8 cellular contexts compared by ENCODE assay signal in the genomic region with DNA sequence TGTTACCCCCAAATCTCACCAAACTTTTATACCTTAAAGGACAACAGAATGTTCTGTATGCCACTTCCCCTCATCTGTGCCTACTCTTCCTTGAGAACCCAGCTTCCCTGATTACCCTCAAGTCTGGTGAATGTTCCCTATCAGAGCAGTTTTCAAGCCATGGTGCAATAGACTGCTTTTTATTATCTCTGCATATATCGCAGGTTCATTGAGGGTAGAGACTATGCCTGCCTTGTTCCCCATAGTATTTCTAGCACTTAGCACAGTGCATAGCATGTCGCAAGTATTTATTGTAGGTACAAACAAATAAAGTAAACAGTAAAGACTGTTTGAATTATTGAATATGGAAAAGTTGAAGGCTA.
DNase-seq lines count a peak whose midpoint lies in the region; ATAC-seq, FAIRE-seq and TF ChIP-seq lines count a peak whose summit lies in the region.

No MANE protein-coding gene starts in this region.

- H3K4me2 ChIP-seq in hepatocyte, result peak overlapping the region; percentile 59

- TF ChIP-seq CTCF in Peyer's patch (IDR thresholded peaks at IDR 0.05) (no peak), hepatocyte (IDR thresholded peaks at IDR 0.05; ENCODE audit: poor library complexity) (no peak), upper lobe of right lung (IDR thresholded peaks at IDR 0.05) (no peak)

- H3K79me2 ChIP-seq in hepatocyte, result peaks cover 7% of the 10 kb centered on the region

- no peaks in the 10 kb centered on the region for H3K9me2 ChIP-seq in hepatocyte (replicated peaks; ENCODE audit: insufficient read depth)

- peak; percentile 75 for ATAC-seq in upper lobe of right lung
- no peak for ATAC-seq in HG02870 (IDR thresholded peaks at IDR 0.05; ENCODE audit: unreplicated experiment)

- H3K4me3 ChIP-seq in Peyer's patch (no peak overlapping the region), hepatocyte (no peak overlapping the region), upper lobe of right lung (no peak overlapping the region)

- H3K27me3 ChIP-seq in Peyer's patch, result no peaks in the 10 kb centered on the region
- H3K27me3 ChIP-seq in hepatocyte, result no peaks in the 10 kb centered on the region
- no peaks in the 10 kb centered on the region for H3K27me3 ChIP-seq in upper lobe of right lung

- no peak overlapping the region for H3K4me3 Mint-ChIP-seq in activated naive CD4-positive, alpha-beta T cell treated with anti-CD3 and anti-CD28 coated beads for 36 hours

- no peaks in the 10 kb centered on the region for H4K20me1 ChIP-seq in hepatocyte (ENCODE audit: insufficient read depth, poor library complexity, severe bottlenecking)

- peaks cover 0 to 11% (median 3%) of the 10 kb centered on the region in 4 donors for H3K4me1 ChIP-seq in Peyer's patch
- peaks cover 8% of the 10 kb centered on the region for H3K4me1 ChIP-seq in hepatocyte (ENCODE audit: insufficient read depth)
- peaks cover 10% of the 10 kb centered on the region for H3K4me1 ChIP-seq in upper lobe of right lung

- no peaks in the 10 kb centered on the region for H3K9me3 Mint-ChIP-seq in activated naive CD4-positive, alpha-beta T cell treated with anti-CD3 and anti-CD28 coated beads for 36 hours

- no peak overlapping the region for H2AFZ ChIP-seq in hepatocyte

- no peak for DNase-seq in activated naive CD4-positive, alpha-beta T cell treated with anti-CD3 and anti-CD28 coated beads for 36 hours
- DNase-seq in activated naive CD4-positive, alpha-beta T cell (lab: John Stamatoyannopoulos, UW), result no peak
- DNase-seq in Peyer's patch (no peak), hepatocyte (ENCODE audit: low spot score) (no peak), upper lobe of right lung (no peak), GM12892 (ENCODE audit: insufficient read length) (no peak), midbrain (lab: John Stamatoyannopoulos, UW) (no peak)

- intact Hi-C loops in activated naive CD4-positive, alpha-beta T cell treated with anti-CD3 and anti-CD28 coated beads for 36 hours (cut with micrococcal nuclease), result loop anchor here (1.0 to 5.0 kb wide), 6 partner anchors 27 to 872 kb away; a partner anchor contains a TSS
- intact Hi-C loops in upper lobe of right lung (cut with DNase I), result no loop called here

- peak overlapping the region; percentile 88 for H3K27ac Mint-ChIP-seq in activated naive CD4-positive, alpha-beta T cell treated with anti-CD3 and anti-CD28 coated beads for 36 hours

- no peak for FAIRE-seq in GM12892 (lab: Jason Lieb, UNC)

- peaks cover 57% of the 10 kb centered on the region for H3K4me1 Mint-ChIP-seq in activated naive CD4-positive, alpha-beta T cell treated with anti-CD3 and anti-CD28 coated beads for 36 hours (ENCODE audit: low read depth)

- H3K36me3 ChIP-seq in Peyer's patch, result peaks cover 0 to 8% (median 0%) of the 10 kb centered on the region in 3 donors
- no peaks in the 10 kb centered on the region for H3K36me3 ChIP-seq in hepatocyte (replicated peaks; ENCODE audit: insufficient read depth, low read depth)
- peaks cover 10% of the 10 kb centered on the region for H3K36me3 ChIP-seq in upper lobe of right lung

- no peaks in the 10 kb centered on the region for H3K27me3 Mint-ChIP-seq in activated naive CD4-positive, alpha-beta T cell treated with anti-CD3 and anti-CD28 coated beads for 36 hours (ENCODE audit: low read depth)

- H3K27ac ChIP-seq in Peyer's patch, result peak overlapping the region; percentile 55 to 81 (median 76)
- peak overlapping the region; percentile 89 for H3K27ac ChIP-seq in hepatocyte
- H3K27ac ChIP-seq in upper lobe of right lung, result peak overlapping the region; percentile 25

- H3K9me3 ChIP-seq in Peyer's patch (no peaks in the 10 kb centered on the region), hepatocyte (ENCODE audit: low read depth) (no peaks in the 10 kb centered on the region), upper lobe of right lung (no peaks in the 10 kb centered on the region)

- H3K36me3 Mint-ChIP-seq in activated naive CD4-positive, alpha-beta T cell treated with anti-CD3 and anti-CD28 coated beads for 36 hours (ENCODE audit: low read depth), result peaks cover 27% of the 10 kb centered on the region

- WGBS in hepatocyte (ENCODE audit: low lambda C conversion rate, missing lambda C conversion rate), result 36% methylated on average over 2 of the region's 2 CpGs

- no peak for TF ChIP-seq POLR2A in Peyer's patch (IDR thresholded peaks at IDR 0.05)
- TF ChIP-seq POLR2A in GM12892 (IDR thresholded peaks at IDR 0.05; ENCODE audit: low read depth, low read length), result no peak

- CTCF ChIA-PET in activated naive CD4-positive, alpha-beta T cell treated with anti-CD3 and anti-CD28 coated beads for 36 hours (lab: Charles Lee), result interaction anchor here (0.7 to 2.8 kb wide), 4 partner anchors 30 to 575 kb away, joined by 3 to 12 read pairs (median 6); a partner anchor contains a TSS

Comparison
In these comparisons a context has a peak if more than half of its experiments do, and no peak if none do; other contexts are left out.
1. H3K27ac ChIP-seq: peak in every context shown above with its lines; median percentile 89 in hepatocyte; 76 in Peyer's patch; 25 in upper lobe of right lung.